1 cellular context compared by ENCODE assay signal in the genomic region with DNA sequence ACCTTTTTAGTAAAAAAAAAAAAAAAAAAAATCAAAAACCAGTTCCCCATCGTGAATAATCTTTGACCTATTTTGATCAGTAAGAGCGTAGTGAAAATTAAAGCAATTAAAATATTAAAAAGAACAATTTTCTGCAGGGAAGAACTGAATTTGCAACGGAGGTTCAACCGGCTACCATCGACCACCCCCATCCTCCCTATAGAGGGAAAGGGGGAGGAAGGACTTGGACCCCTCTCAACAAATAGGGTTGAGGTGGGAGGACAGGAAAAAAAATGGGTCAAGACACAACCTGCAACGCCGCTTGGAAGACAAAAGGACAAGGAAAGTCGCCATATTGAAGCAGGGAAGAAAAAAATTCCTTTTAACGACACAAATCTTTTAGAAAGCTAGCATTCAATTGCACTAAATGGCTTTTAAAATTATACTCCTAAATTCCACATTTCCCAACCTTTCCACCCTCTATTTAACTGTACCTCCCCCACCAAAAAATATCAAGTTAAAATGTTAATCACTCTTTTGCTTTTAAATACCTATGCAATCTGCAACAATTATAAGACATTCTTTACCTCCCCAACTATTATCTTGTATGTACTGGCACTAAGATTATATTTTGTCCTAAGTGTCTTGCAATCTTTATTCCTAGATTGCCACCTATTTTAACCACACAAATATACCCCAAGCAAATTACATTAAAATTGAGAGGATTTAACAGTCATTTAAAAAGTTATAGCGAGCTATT.
TF ChIP-seq lines count a peak whose summit lies in the region.

No MANE protein-coding gene starts in this region.

TF ChIP-seq in K562, 482 proteins besides CTCF, POLR2A, EP300 and RAD21 (continued from another document):
- TF ChIP-seq, protein P1, sequence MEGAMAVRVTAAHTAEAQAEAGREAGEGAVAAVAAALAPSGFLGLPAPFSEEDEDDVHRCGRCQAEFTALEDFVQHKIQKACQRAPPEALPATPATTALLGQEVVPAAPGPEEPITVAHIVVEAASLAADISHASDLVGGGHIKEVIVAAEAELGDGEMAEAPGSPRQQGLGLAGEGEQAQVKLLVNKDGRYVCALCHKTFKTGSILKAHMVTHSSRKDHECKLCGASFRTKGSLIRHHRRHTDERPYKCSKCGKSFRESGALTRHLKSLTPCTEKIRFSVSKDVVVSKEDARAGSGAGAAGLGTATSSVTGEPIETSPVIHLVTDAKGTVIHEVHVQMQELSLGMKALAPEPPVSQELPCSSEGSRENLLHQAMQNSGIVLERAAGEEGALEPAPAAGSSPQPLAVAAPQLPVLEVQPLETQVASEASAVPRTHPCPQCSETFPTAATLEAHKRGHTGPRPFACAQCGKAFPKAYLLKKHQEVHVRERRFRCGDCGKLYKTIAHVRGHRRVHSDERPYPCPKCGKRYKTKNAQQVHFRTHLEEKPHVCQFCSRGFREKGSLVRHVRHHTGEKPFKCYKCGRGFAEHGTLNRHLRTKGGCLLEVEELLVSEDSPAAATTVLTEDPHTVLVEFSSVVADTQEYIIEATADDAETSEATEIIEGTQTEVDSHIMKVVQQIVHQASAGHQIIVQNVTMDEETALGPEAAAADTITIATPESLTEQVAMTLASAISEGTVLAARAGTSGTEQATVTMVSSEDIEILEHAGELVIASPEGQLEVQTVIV (CRISPR knock-in tag; IDR thresholded peaks at IDR 0.05; ENCODE audit: borderline replicate concordance): peak; percentile 81
- TF ChIP-seq TGIF2 (CRISPR knock-in tag; IDR thresholded peaks at IDR 0.05) (peak; percentile 67; the same call in 1 of the 2 replicates), XRCC5 (IDR thresholded peaks at IDR 0.05; ENCODE audit: low read depth, low read length) (0 out of 2 replicates have a peak, but pooled peaks have one; percentile 39), SNIP1 (IDR thresholded peaks at IDR 0.05; ENCODE audit: low read depth) (0 out of 2 replicates have a peak, but pooled peaks have one; percentile 9), MEF2D (tag; conservative IDR thresholded peaks at IDR 0.05; ENCODE audit: low read depth) (0 out of 2 replicates have a peak, but pooled peaks have one; percentile 4), NBN (IDR thresholded peaks at IDR 0.05; ENCODE audit: low read depth) (peak; percentile 3), FOSL1 (tag; conservative IDR thresholded peaks at IDR 0.05) (peak; percentile 45), U2AF1 (optimal IDR thresholded peaks at IDR 0.05; ENCODE audit: low read depth, low read length) (peak; percentile 61), ZNF175 (CRISPR knock-in tag; IDR thresholded peaks at IDR 0.05; ENCODE audit: low read depth) (peak; percentile 91), HDAC2 (IDR thresholded peaks at IDR 0.05) (no peak), NFXL1 (CRISPR knock-in tag; IDR thresholded peaks at IDR 0.05) (peak; percentile 76; the same call in 1 of the 2 replicates), ZNF699 (CRISPR knock-in tag; IDR thresholded peaks at IDR 0.05; ENCODE audit: insufficient replicate concordance) (no peak), NR2C2 (CRISPR knock-in tag; IDR thresholded peaks at IDR 0.05) (no peak), NR2C2 (tag; IDR thresholded peaks at IDR 0.05) (peak; percentile 38; the same call in 1 of the 2 replicates), SP2 (IDR thresholded peaks at IDR 0.05; ENCODE audit: extremely low read depth, low read depth, low read length, poor library complexity, severe bottlenecking) (no peak), SREBF2 (CRISPR knock-in tag; IDR thresholded peaks at IDR 0.05) (no peak), PURB (CRISPR knock-in tag; IDR thresholded peaks at IDR 0.05; ENCODE audit: low read depth) (no peak), ERF (CRISPR knock-in tag; IDR thresholded peaks at IDR 0.05) (peak; percentile 79; the same call in 1 of the 2 replicates), ZNF184 (CRISPR knock-in tag; IDR thresholded peaks at IDR 0.05) (no peak), SMARCA4 (IDR thresholded peaks at IDR 0.05) (no peak; the same call in 1 of the 2 replicates), STAT5A (IDR thresholded peaks at IDR 0.05; ENCODE audit: borderline replicate concordance, low read length) (no peak), MYC (IDR thresholded peaks at IDR 0.05; ENCODE audit: low read depth, low read length) (no peak), MYC (CRISPR knock-in tag; IDR thresholded peaks at IDR 0.05; ENCODE audit: borderline replicate concordance, low read depth) (peak; percentile 90), PPARD (CRISPR knock-in tag; IDR thresholded peaks at IDR 0.05) (no peak), FOXJ3 (CRISPR knock-in tag; IDR thresholded peaks at IDR 0.05) (no peak)
- TF ChIP-seq, protein P2, sequence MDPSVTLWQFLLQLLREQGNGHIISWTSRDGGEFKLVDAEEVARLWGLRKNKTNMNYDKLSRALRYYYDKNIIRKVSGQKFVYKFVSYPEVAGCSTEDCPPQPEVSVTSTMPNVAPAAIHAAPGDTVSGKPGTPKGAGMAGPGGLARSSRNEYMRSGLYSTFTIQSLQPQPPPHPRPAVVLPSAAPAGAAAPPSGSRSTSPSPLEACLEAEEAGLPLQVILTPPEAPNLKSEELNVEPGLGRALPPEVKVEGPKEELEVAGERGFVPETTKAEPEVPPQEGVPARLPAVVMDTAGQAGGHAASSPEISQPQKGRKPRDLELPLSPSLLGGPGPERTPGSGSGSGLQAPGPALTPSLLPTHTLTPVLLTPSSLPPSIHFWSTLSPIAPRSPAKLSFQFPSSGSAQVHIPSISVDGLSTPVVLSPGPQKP (CRISPR knock-in tag; IDR thresholded peaks at IDR 0.05): no peak
- TF ChIP-seq, protein P3, sequence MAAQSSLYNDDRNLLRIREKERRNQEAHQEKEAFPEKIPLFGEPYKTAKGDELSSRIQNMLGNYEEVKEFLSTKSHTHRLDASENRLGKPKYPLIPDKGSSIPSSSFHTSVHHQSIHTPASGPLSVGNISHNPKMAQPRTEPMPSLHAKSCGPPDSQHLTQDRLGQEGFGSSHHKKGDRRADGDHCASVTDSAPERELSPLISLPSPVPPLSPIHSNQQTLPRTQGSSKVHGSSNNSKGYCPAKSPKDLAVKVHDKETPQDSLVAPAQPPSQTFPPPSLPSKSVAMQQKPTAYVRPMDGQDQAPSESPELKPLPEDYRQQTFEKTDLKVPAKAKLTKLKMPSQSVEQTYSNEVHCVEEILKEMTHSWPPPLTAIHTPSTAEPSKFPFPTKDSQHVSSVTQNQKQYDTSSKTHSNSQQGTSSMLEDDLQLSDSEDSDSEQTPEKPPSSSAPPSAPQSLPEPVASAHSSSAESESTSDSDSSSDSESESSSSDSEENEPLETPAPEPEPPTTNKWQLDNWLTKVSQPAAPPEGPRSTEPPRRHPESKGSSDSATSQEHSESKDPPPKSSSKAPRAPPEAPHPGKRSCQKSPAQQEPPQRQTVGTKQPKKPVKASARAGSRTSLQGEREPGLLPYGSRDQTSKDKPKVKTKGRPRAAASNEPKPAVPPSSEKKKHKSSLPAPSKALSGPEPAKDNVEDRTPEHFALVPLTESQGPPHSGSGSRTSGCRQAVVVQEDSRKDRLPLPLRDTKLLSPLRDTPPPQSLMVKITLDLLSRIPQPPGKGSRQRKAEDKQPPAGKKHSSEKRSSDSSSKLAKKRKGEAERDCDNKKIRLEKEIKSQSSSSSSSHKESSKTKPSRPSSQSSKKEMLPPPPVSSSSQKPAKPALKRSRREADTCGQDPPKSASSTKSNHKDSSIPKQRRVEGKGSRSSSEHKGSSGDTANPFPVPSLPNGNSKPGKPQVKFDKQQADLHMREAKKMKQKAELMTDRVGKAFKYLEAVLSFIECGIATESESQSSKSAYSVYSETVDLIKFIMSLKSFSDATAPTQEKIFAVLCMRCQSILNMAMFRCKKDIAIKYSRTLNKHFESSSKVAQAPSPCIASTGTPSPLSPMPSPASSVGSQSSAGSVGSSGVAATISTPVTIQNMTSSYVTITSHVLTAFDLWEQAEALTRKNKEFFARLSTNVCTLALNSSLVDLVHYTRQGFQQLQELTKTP (IDR thresholded peaks at IDR 0.05; ENCODE audit: low read depth in 1 of 2, partially characterized antibody in 2 of 2): peak; percentile 82 to 89
- TF ChIP-seq, protein P4, sequence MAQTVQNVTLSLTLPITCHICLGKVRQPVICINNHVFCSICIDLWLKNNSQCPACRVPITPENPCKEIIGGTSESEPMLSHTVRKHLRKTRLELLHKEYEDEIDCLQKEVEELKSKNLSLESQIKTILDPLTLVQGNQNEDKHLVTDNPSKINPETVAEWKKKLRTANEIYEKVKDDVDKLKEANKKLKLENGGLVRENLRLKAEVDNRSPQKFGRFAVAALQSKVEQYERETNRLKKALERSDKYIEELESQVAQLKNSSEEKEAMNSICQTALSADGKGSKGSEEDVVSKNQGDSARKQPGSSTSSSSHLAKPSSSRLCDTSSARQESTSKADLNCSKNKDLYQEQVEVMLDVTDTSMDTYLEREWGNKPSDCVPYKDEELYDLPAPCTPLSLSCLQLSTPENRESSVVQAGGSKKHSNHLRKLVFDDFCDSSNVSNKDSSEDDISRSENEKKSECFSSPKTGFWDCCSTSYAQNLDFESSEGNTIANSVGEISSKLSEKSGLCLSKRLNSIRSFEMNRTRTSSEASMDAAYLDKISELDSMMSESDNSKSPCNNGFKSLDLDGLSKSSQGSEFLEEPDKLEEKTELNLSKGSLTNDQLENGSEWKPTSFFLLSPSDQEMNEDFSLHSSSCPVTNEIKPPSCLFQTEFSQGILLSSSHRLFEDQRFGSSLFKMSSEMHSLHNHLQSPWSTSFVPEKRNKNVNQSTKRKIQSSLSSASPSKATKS (CRISPR knock-in tag; IDR thresholded peaks at IDR 0.05): peak; percentile 78; the same call in 1 of the 2 replicates
- TF ChIP-seq, protein P5, sequence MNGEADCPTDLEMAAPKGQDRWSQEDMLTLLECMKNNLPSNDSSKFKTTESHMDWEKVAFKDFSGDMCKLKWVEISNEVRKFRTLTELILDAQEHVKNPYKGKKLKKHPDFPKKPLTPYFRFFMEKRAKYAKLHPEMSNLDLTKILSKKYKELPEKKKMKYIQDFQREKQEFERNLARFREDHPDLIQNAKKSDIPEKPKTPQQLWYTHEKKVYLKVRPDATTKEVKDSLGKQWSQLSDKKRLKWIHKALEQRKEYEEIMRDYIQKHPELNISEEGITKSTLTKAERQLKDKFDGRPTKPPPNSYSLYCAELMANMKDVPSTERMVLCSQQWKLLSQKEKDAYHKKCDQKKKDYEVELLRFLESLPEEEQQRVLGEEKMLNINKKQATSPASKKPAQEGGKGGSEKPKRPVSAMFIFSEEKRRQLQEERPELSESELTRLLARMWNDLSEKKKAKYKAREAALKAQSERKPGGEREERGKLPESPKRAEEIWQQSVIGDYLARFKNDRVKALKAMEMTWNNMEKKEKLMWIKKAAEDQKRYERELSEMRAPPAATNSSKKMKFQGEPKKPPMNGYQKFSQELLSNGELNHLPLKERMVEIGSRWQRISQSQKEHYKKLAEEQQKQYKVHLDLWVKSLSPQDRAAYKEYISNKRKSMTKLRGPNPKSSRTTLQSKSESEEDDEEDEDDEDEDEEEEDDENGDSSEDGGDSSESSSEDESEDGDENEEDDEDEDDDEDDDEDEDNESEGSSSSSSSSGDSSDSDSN (IDR thresholded peaks at IDR 0.05; ENCODE audit: borderline replicate concordance in 1 of 2, low read depth in 2 of 2, low read length in 2 of 2): no peak
- TF ChIP-seq, protein P6, sequence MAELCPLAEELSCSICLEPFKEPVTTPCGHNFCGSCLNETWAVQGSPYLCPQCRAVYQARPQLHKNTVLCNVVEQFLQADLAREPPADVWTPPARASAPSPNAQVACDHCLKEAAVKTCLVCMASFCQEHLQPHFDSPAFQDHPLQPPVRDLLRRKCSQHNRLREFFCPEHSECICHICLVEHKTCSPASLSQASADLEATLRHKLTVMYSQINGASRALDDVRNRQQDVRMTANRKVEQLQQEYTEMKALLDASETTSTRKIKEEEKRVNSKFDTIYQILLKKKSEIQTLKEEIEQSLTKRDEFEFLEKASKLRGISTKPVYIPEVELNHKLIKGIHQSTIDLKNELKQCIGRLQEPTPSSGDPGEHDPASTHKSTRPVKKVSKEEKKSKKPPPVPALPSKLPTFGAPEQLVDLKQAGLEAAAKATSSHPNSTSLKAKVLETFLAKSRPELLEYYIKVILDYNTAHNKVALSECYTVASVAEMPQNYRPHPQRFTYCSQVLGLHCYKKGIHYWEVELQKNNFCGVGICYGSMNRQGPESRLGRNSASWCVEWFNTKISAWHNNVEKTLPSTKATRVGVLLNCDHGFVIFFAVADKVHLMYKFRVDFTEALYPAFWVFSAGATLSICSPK (IDR thresholded peaks at IDR 0.05; ENCODE audit: borderline replicate concordance): no peak
